ENCODE assay signal across 18 cellular contexts in genomic region chr4:17029964-17030363, GRCh38.
"Had no signal": no experiment of that assay in that cellular context is flagged by ENCODE, and none has a peak within 500 bp of the region (broad histone marks: within the 10 kb centered on the region; RNA-seq: fewer than 3 reads in every experiment).

No MANE protein-coding gene starts in this region.

- H3K9me3 ChIP-seq: lower lobe of right lung, mucosa of descending colon, suprapubic skin, upper lobe of left lung had no signal

- H3K27me3 ChIP-seq: dorsolateral prefrontal cortex, suprapubic skin, upper lobe of left lung had no signal

- H3K27ac ChIP-seq: lower lobe of right lung, suprapubic skin, upper lobe of left lung, VCaP had no signal

- FAIRE-seq: endometrium had no signal

- DNase-seq: activated CD4-positive, alpha-beta memory T cell treated with anti-CD3 and anti-CD28 coated beads for 36 hours; activated gamma-delta T cell treated with Interleukin-2 at 50 U/mL for 16 hours; activated naive CD8-positive, alpha-beta T cell treated with anti-CD3 and anti-CD28 coated beads for 36 hours; activated T-cell treated with anti-CD3 and anti-CD28 coated beads, Interleukin-2, amount 50 U/mL, for 48 hours; dorsolateral prefrontal cortex; hippocampal formation; lower lobe of right lung; mucosa of descending colon; occipital lobe; stimulated activated CD4-positive, alpha-beta T cell treated with anti-CD3 and anti-CD28 coated beads, Interleukin-4, amount 100 ng/mL, for 1 hour; stimulated activated CD8-positive, alpha-beta memory T cell treated with anti-CD3 and anti-CD28 coated beads, Interleukin-4, amount 100 ng/mL, for 48 hours; stimulated activated naive CD8-positive, alpha-beta T cell treated with anti-CD3 and anti-CD28 coated beads, Interleukin-15, Interleukin-2, amounts not matched to agents 100 U/mL and 50 U/mL, for 24 hours; T-cell; upper lobe of left lung had no signal

- H3K4me1 ChIP-seq: lower lobe of right lung, suprapubic skin, upper lobe of left lung had no signal

- H3K36me3 ChIP-seq: lower lobe of right lung, suprapubic skin, upper lobe of left lung had no signal

- H3K4me3 ChIP-seq: dorsolateral prefrontal cortex, lower lobe of right lung, mucosa of descending colon, suprapubic skin, upper lobe of left lung had no signal

- ATAC-seq: mucosa of descending colon; natural killer cell treated with Interleukin-12 subunit alpha and Interleukin-12 subunit beta and Interleukin-15 and Interleukin-18, amount 100 ng/mL, for 72 hours; stimulated activated naive CD8-positive, alpha-beta T cell treated with anti-CD3 and anti-CD28 coated beads, Interleukin-15, Interleukin-2, amounts not matched to agents 100 U/mL and 50 U/mL, for 24 hours; T-cell had no signal
